24 cellular contexts compared by ENCODE assay signal in the genomic region with DNA sequence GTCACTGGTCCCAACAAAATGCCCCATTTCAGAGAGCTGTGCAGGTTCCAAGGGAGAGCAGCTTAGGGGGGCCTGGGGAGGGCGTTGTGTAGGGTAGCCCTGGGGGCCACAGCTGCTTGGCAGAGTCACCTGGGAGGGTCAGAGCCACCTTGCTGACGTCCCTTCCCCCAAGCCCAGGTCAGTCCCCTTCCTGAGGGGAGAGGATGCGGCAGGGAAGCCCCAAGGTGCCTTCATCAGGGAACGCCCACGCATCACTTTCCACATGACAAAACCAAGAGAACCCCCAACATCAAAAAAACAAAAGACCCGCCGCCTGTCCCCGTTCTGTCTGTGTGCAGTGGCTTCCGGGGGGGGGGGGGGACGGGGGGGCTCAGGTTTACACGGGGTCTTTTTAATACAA.
"Had no signal": no experiment of that assay in that cellular context is flagged by ENCODE, and none has a peak within 500 bp of the region (broad histone marks: within the 10 kb centered on the region; RNA-seq: fewer than 3 reads in every experiment).

No MANE protein-coding gene starts in this region.

- FAIRE-seq: endometrium, frontal cortex had no signal

- H3K27ac ChIP-seq: brain microvascular endothelial cell, colonic mucosa, left lung, sigmoid colon, thoracic aorta, upper lobe of left lung had no signal

- H3K27me3 ChIP-seq: brain microvascular endothelial cell, colonic mucosa, left lung, sigmoid colon, upper lobe of left lung had no signal

- DNase-seq: activated CD4-positive, alpha-beta T cell treated with anti-CD3 and anti-CD28 coated beads, Interleukin-2, amount 10 ng/mL, durations not matched to agents 24 days and 14 days; activated CD4-positive, CD25-positive, alpha-beta regulatory T cell; activated naive CD4-positive, alpha-beta T cell; activated naive CD8-positive, alpha-beta T cell treated with anti-CD3 and anti-CD28 coated beads, Interleukin-2, amount 10 ng/mL, durations not matched to agents 7 days and 5 days; activated T-cell treated with anti-CD3 and anti-CD28 coated beads, Interleukin-2, amount 50 U/mL, for 1 hour; anterior cingulate cortex; brain microvascular endothelial cell; colonic mucosa; erythroblast; head of caudate nucleus; left lung; midbrain; occipital lobe; posterior cingulate gyrus; sigmoid colon; stimulated activated CD4-positive, alpha-beta T cell treated with anti-CD3 and anti-CD28 coated beads, Interleukin-4, amount 100 ng/mL, for 4 hours; stimulated activated naive B cell treated with anti-CD40 and anti-IgM and Interleukin-4, amounts not matched to agents 10 μg/mL and 1 μg/mL and 100 μg/mL, for 72 hours; T-helper 9 cell; upper lobe of left lung had no signal

- ATAC-seq: activated T-helper 17 cell treated with anti-CD3 and anti-CD28 coated beads, Interleukin-2, amount 50 U/mL, for 72 hours; left lung; stimulated activated naive B cell treated with anti-CD40 and anti-IgM and Interleukin-4, amounts not matched to agents 10 μg/mL and 1 μg/mL and 100 μg/mL, for 72 hours; T-cell had no signal

- H3K9me3 ChIP-seq: colonic mucosa, left lung, sigmoid colon, thoracic aorta, upper lobe of left lung had no signal

- H3K4me1 ChIP-seq: colonic mucosa had no signal

- H3K4me3 ChIP-seq: colonic mucosa, left lung, sigmoid colon, thoracic aorta, upper lobe of left lung had no signal
